ENCODE assay signal across 16 cellular contexts in the genomic region with DNA sequence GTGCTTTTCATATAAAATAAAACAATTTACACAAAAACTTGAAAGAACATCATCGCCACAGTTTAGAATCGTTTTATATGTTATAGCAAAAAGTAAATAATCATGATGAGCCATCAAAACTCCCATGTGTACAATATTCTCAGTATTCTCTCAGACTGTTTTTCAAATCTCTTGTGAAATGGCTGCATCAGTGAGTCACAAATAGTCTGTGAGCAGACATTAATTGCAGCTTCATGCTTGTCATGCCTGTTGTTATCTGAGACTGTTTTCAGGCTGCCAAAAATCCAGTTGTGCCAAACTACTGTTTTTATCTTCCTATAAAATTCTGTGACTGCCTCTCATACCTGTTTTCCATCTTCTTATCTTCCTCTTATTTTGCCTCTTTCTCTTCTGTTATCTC.
DNase-seq lines count a peak whose midpoint lies in the region; ATAC-seq and TF ChIP-seq lines count a peak whose summit lies in the region.
"Had no signal": no experiment of that assay in that cellular context is flagged by ENCODE, and none has a peak within 500 bp of the region (broad histone marks: within the 10 kb centered on the region; RNA-seq: fewer than 3 reads in every experiment).

No MANE protein-coding gene starts in this region.

- H3K9me3 ChIP-seq in breast epithelium (no peaks in the 10 kb centered on the region), RWPE2 (ENCODE audit: severe bottlenecking) (no peaks in the 10 kb centered on the region)
- H3K9me3 ChIP-seq in CD8-positive, alpha-beta T cell (ENCODE audit: low read length): no peaks in the 10 kb centered on the region
- H3K9me3 ChIP-seq: colonic mucosa, upper lobe of right lung had no signal

- DNase-seq in MCF 10A (ENCODE audit: unreplicated experiment) (peak; percentile 61), breast epithelium (ENCODE audit: low spot score in 2 of 2) (no peak), RWPE2 (ENCODE audit: low spot score) (no peak), fibroblast of the conjunctiva (ENCODE audit: low read depth) (peak; percentile 12), stromal cell of bone marrow (ENCODE audit: low read depth) (peak; percentile 55)
- DNase-seq in CD8-positive, alpha-beta T cell: no peak
- DNase-seq in activated T-cell treated with anti-CD3 and anti-CD28 coated beads, Interleukin-2, amount 50 U/mL, for 48 hours: no peak
- DNase-seq: ACHN; activated CD4-positive, alpha-beta T cell treated with anti-CD3 and anti-CD28 coated beads, Interleukin-2, amount 50 U/mL, for 1 hour; activated naive CD4-positive, alpha-beta T cell treated with Interleukin-2 at 50 U/mL for 16 hours; colonic mucosa; stimulated activated CD4-positive, alpha-beta T cell treated with anti-CD3 and anti-CD28 coated beads, Interleukin-12 subunit alpha, Interleukin-12 subunit beta, amount 100 ng/mL, for 4 hours; upper lobe of right lung had no signal

- ATAC-seq in RWPE2 (ENCODE audit: low read depth) (peak; percentile 73), GM21447 (IDR thresholded peaks at IDR 0.05; ENCODE audit: unreplicated experiment) (no peak)
- no peak for ATAC-seq in CD8-positive, alpha-beta T cell
- ATAC-seq: K562, upper lobe of right lung had no signal

- no peak overlapping the region for H3K27ac Mint-ChIP-seq in MCF 10A (ENCODE audit: low read depth, unreplicated experiment)
- H3K27ac Mint-ChIP-seq in CD8-positive, alpha-beta T cell: no peak overlapping the region
- H3K27ac Mint-ChIP-seq: nephron had no signal

- no peak for TF ChIP-seq CTCF in MCF 10A (IDR thresholded peaks at IDR 0.05; ENCODE audit: unreplicated experiment)
- no peak for TF ChIP-seq CTCF in breast epithelium (IDR thresholded peaks at IDR 0.05)
- TF ChIP-seq CTCF in RWPE2 (IDR thresholded peaks at IDR 0.05; ENCODE audit: poor library complexity, severe bottlenecking): no peak
- TF ChIP-seq CTCF in CD8-positive, alpha-beta T cell (IDR thresholded peaks at IDR 0.05): no peak

- no TSS peak for BruUV-seq in MCF 10A (replicated peaks; lab: Mats Ljungman, UMichigan)

- peaks cover 12% of the 10 kb centered on the region for H3K4me1 Mint-ChIP-seq in MCF 10A (ENCODE audit: insufficient read depth, unreplicated experiment)
- H3K4me1 Mint-ChIP-seq in CD8-positive, alpha-beta T cell (ENCODE audit: low read depth): no peaks in the 10 kb centered on the region
- H3K4me1 Mint-ChIP-seq: nephron had no signal

- no peak overlapping the region for H3K4me3 ChIP-seq in breast epithelium
- H3K4me3 ChIP-seq in RWPE2 (ENCODE audit: severe bottlenecking): no peak overlapping the region
- H3K4me3 ChIP-seq in CD8-positive, alpha-beta T cell (ENCODE audit: low read depth, low read length): no peak overlapping the region
- H3K4me3 ChIP-seq: colonic mucosa, K562, upper lobe of right lung had no signal

- H3K36me3 Mint-ChIP-seq in MCF 10A (ENCODE audit: insufficient read depth, unreplicated experiment): no peaks in the 10 kb centered on the region
- H3K36me3 Mint-ChIP-seq in CD8-positive, alpha-beta T cell: no peaks in the 10 kb centered on the region

- CTCF ChIA-PET in MCF 10A (lab: Yijun Ruan, JAX): interaction anchor here (0.6 to 1.0 kb wide), 3 partner anchors 36 to 993 kb away, joined by 3 read pairs; no protein-coding TSS in a partner anchor
- CTCF ChIA-PET in CD8-positive, alpha-beta T cell (lab: Charles Lee): no interaction called here

- intact Hi-C loops in MCF 10A (cut with micrococcal nuclease): no loop called here
- intact Hi-C loops in breast epithelium (cut with DNase I; ENCODE audit: low total_unique reads): no loop called here
- intact Hi-C loops in CD8-positive, alpha-beta T cell (cut with DNase I, micrococcal nuclease): no loop called here

- H3K9me3 Mint-ChIP-seq in MCF 10A (ENCODE audit: unreplicated experiment): no peaks in the 10 kb centered on the region
- H3K9me3 Mint-ChIP-seq in CD8-positive, alpha-beta T cell: no peaks in the 10 kb centered on the region
- H3K9me3 Mint-ChIP-seq: nephron had no signal

- no peak for TF ChIP-seq POLR2A in breast epithelium (IDR thresholded peaks at IDR 0.05)

- H3K4me3 Mint-ChIP-seq in MCF 10A (ENCODE audit: unreplicated experiment): no peak overlapping the region
- no peak overlapping the region for H3K4me3 Mint-ChIP-seq in CD8-positive, alpha-beta T cell
- H3K4me3 Mint-ChIP-seq: nephron had no signal

- POLR2A ChIA-PET in MCF 10A (lab: Yijun Ruan, JAX): no interaction called here
- POLR2A ChIA-PET in CD8-positive, alpha-beta T cell (lab: Charles Lee): no interaction called here

- H3K27ac ChIP-seq in breast epithelium (no peak overlapping the region), RWPE2 (ENCODE audit: poor library complexity, severe bottlenecking) (peak overlapping the region; percentile 96)
- H3K27ac ChIP-seq in CD8-positive, alpha-beta T cell (ENCODE audit: low read depth, low read length): no peak overlapping the region
- H3K27ac ChIP-seq: colonic mucosa, upper lobe of right lung had no signal

- H3K27me3 ChIP-seq in breast epithelium (no peaks in the 10 kb centered on the region), RWPE2 (ENCODE audit: insufficient read depth, poor library complexity, severe bottlenecking) (no peaks in the 10 kb centered on the region)
- no peaks in the 10 kb centered on the region for H3K27me3 ChIP-seq in CD8-positive, alpha-beta T cell (ENCODE audit: insufficient read depth, low read length)
- H3K27me3 ChIP-seq: colonic mucosa, upper lobe of right lung had no signal

- peaks cover 31% of the 10 kb centered on the region for H3K27me3 Mint-ChIP-seq in MCF 10A (ENCODE audit: insufficient read depth, unreplicated experiment)
- peaks cover 18% of the 10 kb centered on the region for H3K27me3 Mint-ChIP-seq in CD8-positive, alpha-beta T cell (ENCODE audit: low read depth)

- H3K4me1 ChIP-seq in breast epithelium (no peaks in the 10 kb centered on the region), RWPE2 (ENCODE audit: insufficient read depth, poor library complexity, severe bottlenecking) (peaks cover 32% of the 10 kb centered on the region)
- H3K4me1 ChIP-seq in CD8-positive, alpha-beta T cell (ENCODE audit: insufficient read depth, low read length): no peaks in the 10 kb centered on the region
- H3K4me1 ChIP-seq: colonic mucosa, upper lobe of right lung had no signal

- H3K36me3 ChIP-seq in breast epithelium (no peaks in the 10 kb centered on the region), RWPE2 (ENCODE audit: low read depth) (no peaks in the 10 kb centered on the region)
- H3K36me3 ChIP-seq in CD8-positive, alpha-beta T cell (ENCODE audit: insufficient read depth, low read length): no peaks in the 10 kb centered on the region
- H3K36me3 ChIP-seq: colonic mucosa, upper lobe of right lung had no signal

Comparison
In these comparisons a context has a peak if more than half of its experiments do, and no peak if none do; other contexts are left out.
1. DNase-seq: peak in MCF 10A (single experiment), fibroblast of the conjunctiva (single experiment) and stromal cell of bone marrow (single experiment); none in breast epithelium (0 of 2), RWPE2 (single experiment), CD8-positive, alpha-beta T cell (0 of 7) and activated T-cell treated with anti-CD3 and anti-CD28 coated beads, Interleukin-2, amount 50 U/mL, for 48 hours (0 of 2).